In genomic region chr9:82129708-82130107, GRCh38 we compare ENCODE assay signal across 23 cellular contexts.
DNase-seq lines count a peak whose midpoint lies in the region; ATAC-seq and TF ChIP-seq lines count a peak whose summit lies in the region.
"Had no signal": no experiment of that assay in that cellular context is flagged by ENCODE, and none has a peak within 500 bp of the region (broad histone marks: within the 10 kb centered on the region; RNA-seq: fewer than 3 reads in every experiment).

No MANE protein-coding gene starts in this region.

- ATAC-seq in activated B cell treated with CpG ODN at 0.5 μM for 24 hours (ENCODE audit: low read depth): no peak
- ATAC-seq in stimulated activated memory B cell treated with anti-CD40 and anti-IgM and Interleukin-4, amounts not matched to agents 10 μg/mL and 1 μg/mL and 100 μg/mL, for 72 hours: no peak
- no peak for ATAC-seq in lower lobe of right lung

- H3K4me1 Mint-ChIP-seq in activated B cell treated with CpG ODN at 0.5 μM for 24 hours: peaks cover 76% of the 10 kb centered on the region
- H3K4me1 Mint-ChIP-seq in stimulated activated memory B cell treated with anti-CD40 and anti-IgM and Interleukin-4, amounts not matched to agents 10 μg/mL and 1 μg/mL and 100 μg/mL, for 72 hours: peaks cover 48% of the 10 kb centered on the region
- H3K4me1 Mint-ChIP-seq: CD4-positive, alpha-beta memory T cell had no signal

- H3K27me3 ChIP-seq in GM23248 (replicated peaks; ENCODE audit: insufficient read depth) (no peaks in the 10 kb centered on the region), lower lobe of right lung (ENCODE audit: low read depth) (no peaks in the 10 kb centered on the region)
- H3K27me3 ChIP-seq: BLaER1 treated with 17β-estradiol and CSF1 and Interleukin-3, amounts not matched to agents 10 nM and 100 nM; Peyer's patch had no signal

- no peak overlapping the region for H3K4me2 ChIP-seq in GM23248 (ENCODE audit: unreplicated experiment)

- H4K20me1 ChIP-seq in GM23248 (ENCODE audit: insufficient read depth): no peaks in the 10 kb centered on the region
- H4K20me1 ChIP-seq: BLaER1 treated with 17β-estradiol and CSF1 and Interleukin-3, amounts not matched to agents 10 nM and 100 nM had no signal

- H3K9me3 ChIP-seq in GM23248 (ENCODE audit: low read depth) (no peaks in the 10 kb centered on the region), lower lobe of right lung (no peaks in the 10 kb centered on the region)
- H3K9me3 ChIP-seq: Peyer's patch had no signal

- POLR2A ChIA-PET in activated B cell treated with CpG ODN at 0.5 μM for 24 hours (lab: Charles Lee): no interaction called here
- POLR2A ChIA-PET in RWPE1 (lab: Yijun Ruan, JAX; ENCODE audit: low non-redundant PET): no interaction called here

- H2AFZ ChIP-seq in GM23248: no peak overlapping the region

- no peak overlapping the region for H3K9ac ChIP-seq in GM23248
- H3K9ac ChIP-seq: BLaER1 treated with 17β-estradiol and CSF1 and Interleukin-3, amounts not matched to agents 10 nM and 100 nM had no signal

- H3K27me3 Mint-ChIP-seq in activated B cell treated with CpG ODN at 0.5 μM for 24 hours: no peaks in the 10 kb centered on the region
- no peaks in the 10 kb centered on the region for H3K27me3 Mint-ChIP-seq in stimulated activated memory B cell treated with anti-CD40 and anti-IgM and Interleukin-4, amounts not matched to agents 10 μg/mL and 1 μg/mL and 100 μg/mL, for 72 hours
- H3K27me3 Mint-ChIP-seq: CD4-positive, alpha-beta memory T cell had no signal

- peak overlapping the region; percentile 6 for H3K27ac Mint-ChIP-seq in activated B cell treated with CpG ODN at 0.5 μM for 24 hours
- H3K27ac Mint-ChIP-seq in stimulated activated memory B cell treated with anti-CD40 and anti-IgM and Interleukin-4, amounts not matched to agents 10 μg/mL and 1 μg/mL and 100 μg/mL, for 72 hours: peak overlapping the region; percentile 84
- H3K27ac Mint-ChIP-seq: CD4-positive, alpha-beta memory T cell had no signal

- in situ Hi-C loops in GM23248 (cut with MboI): no loop called here

- H3K4me3 Mint-ChIP-seq in activated B cell treated with CpG ODN at 0.5 μM for 24 hours: no peak overlapping the region
- no peak overlapping the region for H3K4me3 Mint-ChIP-seq in stimulated activated memory B cell treated with anti-CD40 and anti-IgM and Interleukin-4, amounts not matched to agents 10 μg/mL and 1 μg/mL and 100 μg/mL, for 72 hours
- H3K4me3 Mint-ChIP-seq: CD4-positive, alpha-beta memory T cell had no signal

- no peaks in the 10 kb centered on the region for H3K79me2 ChIP-seq in GM23248 (ENCODE audit: insufficient read depth)

- H3K36me3 ChIP-seq in GM23248 (ENCODE audit: low read depth): no peaks in the 10 kb centered on the region
- H3K36me3 ChIP-seq in lower lobe of right lung: no peaks in the 10 kb centered on the region
- H3K36me3 ChIP-seq: BLaER1 treated with 17β-estradiol and CSF1 and Interleukin-3, amounts not matched to agents 10 nM and 100 nM; Peyer's patch had no signal

- H3K27ac ChIP-seq in GM23248 (no peak overlapping the region), lower lobe of right lung (no peak overlapping the region), RWPE1 (no peak overlapping the region)
- H3K27ac ChIP-seq: HL-60, Peyer's patch, SK-N-MC had no signal

- H3K36me3 Mint-ChIP-seq in activated B cell treated with CpG ODN at 0.5 μM for 24 hours (ENCODE audit: low read depth): no peaks in the 10 kb centered on the region
- H3K36me3 Mint-ChIP-seq in stimulated activated memory B cell treated with anti-CD40 and anti-IgM and Interleukin-4, amounts not matched to agents 10 μg/mL and 1 μg/mL and 100 μg/mL, for 72 hours: no peaks in the 10 kb centered on the region
- H3K36me3 Mint-ChIP-seq: CD4-positive, alpha-beta memory T cell had no signal

- no peak overlapping the region for H3K4me3 ChIP-seq in GM23248
- H3K4me3 ChIP-seq in fibroblast of the aortic adventitia (ENCODE audit: low read depth, low read length): no peak overlapping the region
- H3K4me3 ChIP-seq in lower lobe of right lung: no peak overlapping the region
- H3K4me3 ChIP-seq: BLaER1 treated with 17β-estradiol and CSF1 and Interleukin-3, amounts not matched to agents 10 nM and 100 nM; Peyer's patch; SK-N-MC had no signal

- no peak for TF ChIP-seq CTCF in activated B cell treated with CpG ODN at 0.5 μM for 24 hours (IDR thresholded peaks at IDR 0.05)
- no peak for TF ChIP-seq CTCF in fibroblast of the aortic adventitia (IDR thresholded peaks at IDR 0.05; ENCODE audit: insufficient read depth, low read length)
- no peak for TF ChIP-seq CTCF in lower lobe of right lung (IDR thresholded peaks at IDR 0.05)
- no peak for TF ChIP-seq CTCF in RWPE1 (conservative IDR thresholded peaks at IDR 0.05; ENCODE audit: low read depth)

- 72% methylated on average over 3 of the region's 3 CpGs for WGBS in GM23248 (ENCODE audit: low coverage in 1 of 2, low lambda C conversion rate in 2 of 2, missing lambda C conversion rate in 2 of 2), 2 experiments

- intact Hi-C loops in activated B cell treated with CpG ODN at 0.5 μM for 24 hours (cut with micrococcal nuclease): loop anchor here (2.0 kb wide), 1 partner anchor 401 kb away; no protein-coding TSS in a partner anchor
- intact Hi-C loops in lower lobe of right lung (cut with DNase I): no loop called here

- no peaks in the 10 kb centered on the region for H3K9me2 ChIP-seq in GM23248 (ENCODE audit: insufficient read depth)

- H3K4me1 ChIP-seq in GM23248 (ENCODE audit: insufficient read depth) (peaks cover 12% of the 10 kb centered on the region), lower lobe of right lung (no peaks in the 10 kb centered on the region)
- H3K4me1 ChIP-seq: Peyer's patch had no signal

- CTCF ChIA-PET in activated B cell treated with CpG ODN at 0.5 μM for 24 hours (lab: Charles Lee): no interaction called here
- CTCF ChIA-PET in RWPE1 (lab: Yijun Ruan, JAX): interaction anchor here (0.7 kb wide), 1 partner anchor 941 kb away, joined by 4 read pairs; no protein-coding TSS in a partner anchor

- peak; percentile 21 for DNase-seq in GM23248
- no peak for DNase-seq in activated B cell treated with CpG ODN at 0.5 μM for 24 hours
- peak; percentile 42 for DNase-seq in fibroblast of the aortic adventitia (ENCODE audit: low read depth)
- no peak for DNase-seq in NCI-H345 (lab: John Stamatoyannopoulos, UW)
- no peak for DNase-seq in lower lobe of right lung
- no peak for DNase-seq in RWPE1 (ENCODE audit: low spot score)
- DNase-seq: CD4-positive, alpha-beta memory T cell; COR-L47; DMS53; Karpas-422; MV-4-11; NCI-H1105; NCI-H1436 treated with DMSO at 0.1 percent for 48 hours; NCI-H1930; NCI-H526 treated with DMSO at 0.1 percent for 48 hours; OCI-M1; Peyer's patch; SIG-M5; SW 1271 had no signal

- H3K9me3 Mint-ChIP-seq in activated B cell treated with CpG ODN at 0.5 μM for 24 hours: no peaks in the 10 kb centered on the region
- peaks cover 1% of the 10 kb centered on the region for H3K9me3 Mint-ChIP-seq in stimulated activated memory B cell treated with anti-CD40 and anti-IgM and Interleukin-4, amounts not matched to agents 10 μg/mL and 1 μg/mL and 100 μg/mL, for 72 hours

- H3F3A ChIP-seq in GM23248 (ENCODE audit: insufficient read depth): peaks cover 12% of the 10 kb centered on the region; the same call in 1 of the 2 replicates

Comparison
In these comparisons a context has a peak if more than half of its experiments do, and no peak if none do; other contexts are left out.
1. DNase-seq: peak in GM23248 (single experiment) and fibroblast of the aortic adventitia (single experiment); none in activated B cell treated with CpG ODN at 0.5 μM for 24 hours (single experiment), NCI-H345 (single experiment), lower lobe of right lung (single experiment) and RWPE1 (single experiment).